In genomic region chr5:173325091-173325698, GRCh38 we compare ENCODE assay signal across 12 cellular contexts. TPM values are rescaled to one million over a fixed set of nuclear protein-coding genes. Genes with fewer than 3 reads are reported as not detected.
DNase-seq lines count a peak whose midpoint lies in the region; ATAC-seq, FAIRE-seq and TF ChIP-seq lines count a peak whose summit lies in the region.
"Had no signal": no experiment of that assay in that cellular context is flagged by ENCODE, and none has a peak within 500 bp of the region (broad histone marks: within the 10 kb centered on the region; RNA-seq: fewer than 3 reads in every experiment).

No MANE protein-coding gene starts in this region.

- H3K4me3 Mint-ChIP-seq in stimulated activated naive CD8-positive, alpha-beta T cell treated with anti-CD3 and anti-CD28 coated beads, Interleukin-15, Interleukin-2, amounts not matched to agents 100 ng/mL and 50 ng/mL, for 24 hours: peak overlapping the region; percentile 76
- peak overlapping the region; percentile 98 for H3K4me3 Mint-ChIP-seq in activated CD8-positive, alpha-beta T cell treated with anti-CD3 and anti-CD28 coated beads for 36 hours

- H3K27me3 Mint-ChIP-seq in stimulated activated naive CD8-positive, alpha-beta T cell treated with anti-CD3 and anti-CD28 coated beads, Interleukin-15, Interleukin-2, amounts not matched to agents 100 ng/mL and 50 ng/mL, for 24 hours: peaks cover 60% of the 10 kb centered on the region
- peaks cover 50% of the 10 kb centered on the region for H3K27me3 Mint-ChIP-seq in activated CD8-positive, alpha-beta T cell treated with anti-CD3 and anti-CD28 coated beads for 36 hours

- no peak for ATAC-seq in stimulated activated naive CD8-positive, alpha-beta T cell treated with anti-CD3 and anti-CD28 coated beads, Interleukin-15, Interleukin-2, amounts not matched to agents 100 U/mL and 50 U/mL, for 24 hours
- ATAC-seq in activated CD8-positive, alpha-beta T cell treated with anti-CD3 and anti-CD28 coated beads for 36 hours: no peak
- ATAC-seq: sciatic nerve had no signal

- H2AFZ ChIP-seq in keratinocyte (ENCODE audit: control insufficient read depth, low read length): no peak overlapping the region

- peaks cover 45% of the 10 kb centered on the region for H3K4me1 ChIP-seq in keratinocyte (ENCODE audit: control insufficient read depth, extremely low read depth, insufficient read depth, low read length)

- H4K20me1 ChIP-seq in keratinocyte (ENCODE audit: control insufficient read depth, extremely low read depth, insufficient read depth, low read length): peaks cover 3% of the 10 kb centered on the region

- peaks cover 65% of the 10 kb centered on the region for H3K36me3 Mint-ChIP-seq in stimulated activated naive CD8-positive, alpha-beta T cell treated with anti-CD3 and anti-CD28 coated beads, Interleukin-15, Interleukin-2, amounts not matched to agents 100 ng/mL and 50 ng/mL, for 24 hours (ENCODE audit: low read depth)
- H3K36me3 Mint-ChIP-seq in activated CD8-positive, alpha-beta T cell treated with anti-CD3 and anti-CD28 coated beads for 36 hours (ENCODE audit: low read depth): peaks cover 84% of the 10 kb centered on the region

- DNase-seq in stimulated activated naive CD8-positive, alpha-beta T cell treated with anti-CD3 and anti-CD28 coated beads, Interleukin-15, Interleukin-2, amounts not matched to agents 100 U/mL and 50 U/mL, for 24 hours: no peak
- no peak for DNase-seq in activated CD8-positive, alpha-beta T cell treated with anti-CD3 and anti-CD28 coated beads for 36 hours
- DNase-seq in keratinocyte (ENCODE audit: low read depth, low spot score) (no peak), NCI-H82 (lab: John Stamatoyannopoulos, UW) (no peak), NCI-H146 (lab: John Stamatoyannopoulos, UW) (no peak), cortex of kidney (lab: John Stamatoyannopoulos, UW) (no peak), dorsolateral prefrontal cortex (no peak)
- DNase-seq: DMS153, NCI-H2171 had no signal

- intact Hi-C loops in activated CD8-positive, alpha-beta T cell treated with anti-CD3 and anti-CD28 coated beads for 36 hours (cut with micrococcal nuclease): no loop called here
- intact Hi-C loops in dorsolateral prefrontal cortex (cut with DNase I): no loop called here

- no peaks in the 10 kb centered on the region for H3K9me3 Mint-ChIP-seq in stimulated activated naive CD8-positive, alpha-beta T cell treated with anti-CD3 and anti-CD28 coated beads, Interleukin-15, Interleukin-2, amounts not matched to agents 100 ng/mL and 50 ng/mL, for 24 hours
- H3K9me3 Mint-ChIP-seq in activated CD8-positive, alpha-beta T cell treated with anti-CD3 and anti-CD28 coated beads for 36 hours: no peaks in the 10 kb centered on the region

- no peaks in the 10 kb centered on the region for H3K9me3 ChIP-seq in keratinocyte (ENCODE audit: control insufficient read depth, low read depth, low read length)

- dilution Hi-C loops in keratinocyte (cut with MboI; ENCODE audit: extremely low pct_ligation_motif_present, low sequenced_read_pairs): no loop called here

- POLR2A ChIA-PET in activated CD8-positive, alpha-beta T cell treated with anti-CD3 and anti-CD28 coated beads for 36 hours (lab: Charles Lee): interaction anchor here (1.2 kb wide), 1 partner anchor 10 kb away, joined by 3 read pairs; no protein-coding TSS in a partner anchor

- H3K36me3 ChIP-seq in keratinocyte (ENCODE audit: control insufficient read depth in 2 of 2, extremely low read depth in 1 of 2, insufficient read depth in 2 of 2, low read length in 2 of 2): peaks cover 0 to 14% of the 10 kb centered on the region in 2 experiments

- H3K79me2 ChIP-seq in keratinocyte (ENCODE audit: control insufficient read depth, insufficient read depth, low read length): no peaks in the 10 kb centered on the region

- H3K27ac ChIP-seq in keratinocyte (ENCODE audit: control insufficient read depth, insufficient read depth, low read length) (no peak overlapping the region), dorsolateral prefrontal cortex (no peak overlapping the region)
- H3K27ac ChIP-seq: cardiac muscle cell had no signal

- H3K4me1 Mint-ChIP-seq in stimulated activated naive CD8-positive, alpha-beta T cell treated with anti-CD3 and anti-CD28 coated beads, Interleukin-15, Interleukin-2, amounts not matched to agents 100 ng/mL and 50 ng/mL, for 24 hours (ENCODE audit: low read depth): peaks cover 37% of the 10 kb centered on the region
- H3K4me1 Mint-ChIP-seq in activated CD8-positive, alpha-beta T cell treated with anti-CD3 and anti-CD28 coated beads for 36 hours (ENCODE audit: low read depth): peaks cover 31% of the 10 kb centered on the region

- peaks cover 35% of the 10 kb centered on the region for H3K27me3 ChIP-seq in keratinocyte (ENCODE audit: control insufficient read depth, extremely low read depth, insufficient read depth, low read length)
- H3K27me3 ChIP-seq in dorsolateral prefrontal cortex: peaks cover 0 to 91% (median 63%) of the 10 kb centered on the region in 45 donors
- H3K27me3 ChIP-seq: cardiac muscle cell had no signal

- no peaks in the 10 kb centered on the region for H3K9me1 ChIP-seq in keratinocyte (ENCODE audit: control insufficient read depth, extremely low read depth, insufficient read depth, low read length)

- FAIRE-seq in keratinocyte (lab: Jason Lieb, UNC): no peak

- no peak for TF ChIP-seq CTCF in activated CD8-positive, alpha-beta T cell treated with anti-CD3 and anti-CD28 coated beads for 36 hours (IDR thresholded peaks at IDR 0.05)
- TF ChIP-seq CTCF in keratinocyte (optimal IDR thresholded peaks at IDR 0.05 in 1 of 3, IDR thresholded peaks at IDR 0.05 in 1 of 3, conservative IDR thresholded peaks at IDR 0.05 in 1 of 3; ENCODE audit: extremely low read depth in 1 of 3, insufficient read depth in 2 of 3, low read length in 3 of 3) (no peak), dorsolateral prefrontal cortex (IDR thresholded peaks at IDR 0.05 in 54 of 56, conservative IDR thresholded peaks at IDR 0.05 in 2 of 56; ENCODE audit: low read depth in 1 of 56, partially characterized antibody in 56 of 56) (no peak)

- no peak overlapping the region for H3K9ac ChIP-seq in keratinocyte (ENCODE audit: control insufficient read depth, extremely low read depth, insufficient read depth, low read length)

- peak overlapping the region; percentile 80 for H3K4me2 ChIP-seq in keratinocyte (ENCODE audit: control insufficient read depth, extremely low read depth, insufficient read depth, low read depth, low read length)

- H3K4me3 ChIP-seq in keratinocyte (ENCODE audit: control insufficient read depth in 2 of 3, extremely low read depth in 1 of 3, insufficient read depth in 2 of 3, low read depth in 1 of 3, low read length in 3 of 3) (peak overlapping the region in 1 of 3 experiments; percentile 87), dorsolateral prefrontal cortex (no peak overlapping the region)

- CTCF ChIA-PET in activated CD8-positive, alpha-beta T cell treated with anti-CD3 and anti-CD28 coated beads for 36 hours (lab: Charles Lee): no interaction called here

- H3K27ac Mint-ChIP-seq in stimulated activated naive CD8-positive, alpha-beta T cell treated with anti-CD3 and anti-CD28 coated beads, Interleukin-15, Interleukin-2, amounts not matched to agents 100 ng/mL and 50 ng/mL, for 24 hours: no peak overlapping the region
- H3K27ac Mint-ChIP-seq in activated CD8-positive, alpha-beta T cell treated with anti-CD3 and anti-CD28 coated beads for 36 hours: no peak overlapping the region

RNA-seq across cellular contexts. Expression of gene STC2, which starts 3.0 kb away (rescaled TPM):
- total RNA-seq in activated CD8-positive, alpha-beta T cell treated with anti-CD3 and anti-CD28 coated beads for 36 hours: 10 to 100 TPM; 40.9 to 45.9 TPM
- polyA plus RNA-seq in keratinocyte: 1.9 to 4.3 TPM (median 4.1 TPM) in 3 replicates
- polyA plus RNA-seq in keratinocyte (2011; ENCODE audit: low read depth): 8.5 TPM
- 2.2 and 2.6 TPM in 2 replicates for polyA plus RNA-seq in keratinocyte (2011; cell fraction: cytosol; rRNA removed)
- polyA plus RNA-seq in keratinocyte (2011; cell fraction: nucleus; rRNA removed): 9.3 and 16.7 TPM in 2 replicates
- polyA plus RNA-seq in keratinocyte (2012; ENCODE audit: low replicate concordance): 4.7 and 14.4 TPM in 2 replicates
- polyA minus RNA-seq in keratinocyte: 0.82 to 2.5 TPM (median 2.3 TPM) in 3 replicates
- polyA minus RNA-seq in keratinocyte (2011; cell fraction: cytosol; rRNA and poly(A)+ RNA removed): 10.6 TPM
- 8.4 and 8.5 TPM in 2 replicates for polyA minus RNA-seq in keratinocyte (2011; cell fraction: nucleus; rRNA and poly(A)+ RNA removed)
- 1 to 10 TPM in 93 of 120 experiments, under 1 TPM in 27; 0.25 to 8.7 (median 1.7) TPM for total RNA-seq in dorsolateral prefrontal cortex

Comparison
In these comparisons a context has a peak if more than half of its experiments do, and no peak if none do; other contexts are left out.
1. RNA of gene STC2, which starts 3.0 kb away (total RNA-seq): 40.9 to 45.9 TPM in activated CD8-positive, alpha-beta T cell treated with anti-CD3 and anti-CD28 coated beads for 36 hours; 0.25 to 8.7 TPM in dorsolateral prefrontal cortex; every median in the first group is over 4 times any median in the second.